8 cellular contexts compared by ENCODE assay signal in genomic region chr9:33158555-33159057, GRCh38. TPM values are rescaled to one million over a fixed set of nuclear protein-coding genes. Genes with fewer than 3 reads are reported as not detected.
DNase-seq lines count a peak whose midpoint lies in the region; ATAC-seq and TF ChIP-seq lines count a peak whose summit lies in the region.

No MANE protein-coding gene starts in this region.

- no peak for TF ChIP-seq CTCF in esophagus muscularis mucosa (IDR thresholded peaks at IDR 0.05)

- H3K4me3 ChIP-seq in esophagus muscularis mucosa = peak overlapping the region in 1 of 4 donors; percentile 3

- H3K4me1 ChIP-seq in esophagus muscularis mucosa = peaks cover 89 to 96% (median 92%) of the 10 kb centered on the region in 4 donors

- DNase-seq in MV-4-11 (lab: John Stamatoyannopoulos, UW) = peak; percentile 67
- no peak for DNase-seq in esophagus muscularis mucosa (ENCODE audit: extremely low spot score)
- DNase-seq in stimulated activated naive B cell treated with anti-CD40 and anti-IgM and Interleukin-4, amounts not matched to agents 10 μg/mL and 1 μg/mL and 100 μg/mL, for 72 hours = no peak
- DNase-seq in SW480 (ENCODE audit: low spot score) = no peak
- no peak for DNase-seq in NCI-H748 treated with DMSO at 0.1 percent for 48 hours (lab: John Stamatoyannopoulos, UW)
- no peak for DNase-seq in GM19238 (ENCODE audit: insufficient read length, low spot score)
- no peak for DNase-seq in hippocampal formation (lab: John Stamatoyannopoulos, UW)

- H3K9me3 Mint-ChIP-seq in stimulated activated naive B cell treated with anti-CD40 and anti-IgM and Interleukin-4, amounts not matched to agents 10 μg/mL and 1 μg/mL and 100 μg/mL, for 72 hours = no peaks in the 10 kb centered on the region

- H3K27me3 Mint-ChIP-seq in stimulated activated naive B cell treated with anti-CD40 and anti-IgM and Interleukin-4, amounts not matched to agents 10 μg/mL and 1 μg/mL and 100 μg/mL, for 72 hours = no peaks in the 10 kb centered on the region

- peaks cover 66 to 92% of the 10 kb centered on the region in 2 donors for H3K4me1 Mint-ChIP-seq in stimulated activated naive B cell treated with anti-CD40 and anti-IgM and Interleukin-4, amounts not matched to agents 10 μg/mL and 1 μg/mL and 100 μg/mL, for 72 hours

- H3K4me3 Mint-ChIP-seq in stimulated activated naive B cell treated with anti-CD40 and anti-IgM and Interleukin-4, amounts not matched to agents 10 μg/mL and 1 μg/mL and 100 μg/mL, for 72 hours = peak overlapping the region; percentile 33 to 70

- intact Hi-C loops in esophagus muscularis mucosa (cut with DNase I) = no loop called here

- H3K27ac ChIP-seq in esophagus muscularis mucosa (replicated peaks in 1 of 4) = peak overlapping the region; percentile 91 to 97 (median 94)

- 44% methylated on average over 3 of the region's 3 CpGs for WGBS in esophagus muscularis mucosa

- peak overlapping the region; percentile 97 for H3K27ac Mint-ChIP-seq in stimulated activated naive B cell treated with anti-CD40 and anti-IgM and Interleukin-4, amounts not matched to agents 10 μg/mL and 1 μg/mL and 100 μg/mL, for 72 hours

- no peaks in the 10 kb centered on the region for H3K27me3 ChIP-seq in esophagus muscularis mucosa

- H3K9me3 ChIP-seq in esophagus muscularis mucosa = no peaks in the 10 kb centered on the region

- no peak for TF ChIP-seq EP300 in esophagus muscularis mucosa (IDR thresholded peaks at IDR 0.05)

- H3K36me3 Mint-ChIP-seq in stimulated activated naive B cell treated with anti-CD40 and anti-IgM and Interleukin-4, amounts not matched to agents 10 μg/mL and 1 μg/mL and 100 μg/mL, for 72 hours = peaks cover 14 to 20% of the 10 kb centered on the region in 2 donors

- peak; percentile 2 for ATAC-seq in GM19463 (IDR thresholded peaks at IDR 0.05; ENCODE audit: unreplicated experiment)
- peak; percentile 20 to 32 for ATAC-seq in stimulated activated naive B cell treated with anti-CD40 and anti-IgM and Interleukin-4, amounts not matched to agents 10 μg/mL and 1 μg/mL and 100 μg/mL, for 72 hours (replicated peaks)

- TF ChIP-seq POLR2A in esophagus muscularis mucosa (IDR thresholded peaks at IDR 0.05; ENCODE audit: low read depth) = no peak

- no peaks in the 10 kb centered on the region for H3K36me3 ChIP-seq in esophagus muscularis mucosa

RNA-seq across cellular contexts. Expression of gene B4GALT1, which starts 8.5 kb away (rescaled TPM):
- total RNA-seq in esophagus muscularis mucosa = 10 to 100 TPM; 24.5 to 39.6 (median 37.8) TPM
